Comparison of ENCODE assay signal across 26 cellular contexts in the genomic region with DNA sequence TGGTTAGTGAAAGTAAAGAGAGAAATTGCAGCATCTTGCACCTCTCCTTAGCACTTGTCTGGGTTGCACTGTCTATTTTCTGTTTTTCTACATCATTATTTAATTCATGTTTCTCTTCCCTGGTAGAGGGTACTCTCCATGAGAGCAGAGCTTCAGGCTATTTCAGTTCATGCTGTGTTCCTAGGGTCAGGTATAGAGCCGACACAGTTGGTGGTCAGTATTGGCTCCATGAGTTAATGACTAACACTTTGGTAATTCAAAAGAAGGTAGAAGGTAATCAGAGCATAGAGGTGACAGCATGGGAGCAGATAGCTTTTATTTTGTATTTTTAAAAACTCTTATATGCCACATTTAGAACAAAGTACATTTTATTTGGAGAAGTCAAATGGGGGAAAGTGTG. TPM values are rescaled to one million over a fixed set of nuclear protein-coding genes. Genes with fewer than 3 reads are reported as not detected.
"Had no signal": no experiment of that assay in that cellular context is flagged by ENCODE, and none has a peak within 500 bp of the region (broad histone marks: within the 10 kb centered on the region; RNA-seq: fewer than 3 reads in every experiment).

No MANE protein-coding gene starts in this region.

- H3K4me3 ChIP-seq: esophagus squamous epithelium, heart right ventricle, right atrium auricular region, transverse colon had no signal

- H3K4me1 ChIP-seq: esophagus squamous epithelium, heart right ventricle, right atrium auricular region, transverse colon had no signal

- H3K9me3 ChIP-seq: esophagus squamous epithelium, right atrium auricular region, transverse colon had no signal

- H3K36me3 ChIP-seq: esophagus squamous epithelium, heart right ventricle, right atrium auricular region, transverse colon had no signal

- DNase-seq: activated CD4-positive, alpha-beta T cell treated with anti-CD3 and anti-CD28 coated beads for 36 hours; activated CD4-positive, CD25-positive, alpha-beta regulatory T cell; activated naive CD4-positive, alpha-beta T cell; activated T-cell treated with anti-CD3 and anti-CD28 coated beads for 4 hours; activated T-cell treated with anti-CD3 and anti-CD28 coated beads, Interleukin-2, amount 50 U/mL, for 72 hours; anterior cingulate cortex; esophagus squamous epithelium; foreskin melanocyte; heart right ventricle; left colon; mammary epithelial cell; naive thymus-derived CD8-positive, alpha-beta T cell; nucleus accumbens; stimulated activated naive CD4-positive, alpha-beta T cell treated with Interleukin-2 at 50 U/mL for 16 hours; T-cell; transverse colon had no signal

- H3K27ac ChIP-seq: epithelial cell of prostate, esophagus squamous epithelium, heart right ventricle, right atrium auricular region, transverse colon had no signal

- H3K27ac Mint-ChIP-seq: activated CD4-positive, alpha-beta T cell treated with anti-CD3 and anti-CD28 coated beads for 36 hours; activated T-cell treated with anti-CD3 and anti-CD28 coated beads, Interleukin-2, amount 50 U/mL, for 72 hours; dendritic cell treated with granulocyte-macrophage colony-stimulating factor and Interleukin-4, amounts not matched to agents 40 ng/mL and 50 ng/mL, for 4 days; mesothelial cell of epicardium; naive thymus-derived CD8-positive, alpha-beta T cell; T-cell; T-helper 2 cell treated with Interferon-gamma antibody and Interleukin-4, amounts not matched to agents 5 μg/mL and 100 μg/mL, for 36 hours had no signal

- H3K36me3 Mint-ChIP-seq: activated naive CD4-positive, alpha-beta T cell treated with anti-CD3 and anti-CD28 coated beads, Interleukin-2, amount 50 U/mL, for 72 hours; mesothelial cell of epicardium; naive thymus-derived CD8-positive, alpha-beta T cell; T-cell had no signal

- H3K9me3 Mint-ChIP-seq: dendritic cell treated with granulocyte-macrophage colony-stimulating factor and Interleukin-4, amounts not matched to agents 40 ng/mL and 50 ng/mL, for 4 days; neural crest cell; T-helper 2 cell treated with Interferon-gamma antibody and Interleukin-4, amounts not matched to agents 5 μg/mL and 100 μg/mL, for 36 hours had no signal

- H3K4me1 Mint-ChIP-seq: activated CD4-positive, alpha-beta T cell treated with anti-CD3 and anti-CD28 coated beads for 36 hours; central memory CD8-positive, alpha-beta T cell; mesothelial cell of epicardium; naive thymus-derived CD8-positive, alpha-beta T cell; neural crest cell; T-cell had no signal

- H3K27me3 Mint-ChIP-seq: activated CD4-positive, alpha-beta T cell treated with anti-CD3 and anti-CD28 coated beads for 36 hours; central memory CD8-positive, alpha-beta T cell; dendritic cell treated with granulocyte-macrophage colony-stimulating factor and Interleukin-4, amounts not matched to agents 40 ng/mL and 50 ng/mL, for 4 days; naive thymus-derived CD8-positive, alpha-beta T cell; T-cell had no signal

- H3K4me3 Mint-ChIP-seq: activated CD4-positive, alpha-beta T cell treated with anti-CD3 and anti-CD28 coated beads for 36 hours; activated T-cell treated with anti-CD3 and anti-CD28 coated beads, Interleukin-2, amount 50 U/mL, for 72 hours; central memory CD8-positive, alpha-beta T cell; dendritic cell treated with granulocyte-macrophage colony-stimulating factor and Interleukin-4, amounts not matched to agents 40 ng/mL and 50 ng/mL, for 4 days; mesothelial cell of epicardium; naive thymus-derived CD8-positive, alpha-beta T cell; neural crest cell; T-cell; T-helper 2 cell treated with Interferon-gamma antibody and Interleukin-4, amounts not matched to agents 5 μg/mL and 100 μg/mL, for 36 hours had no signal

- ATAC-seq: activated CD4-positive, alpha-beta T cell treated with anti-CD3 and anti-CD28 coated beads for 36 hours; activated naive CD4-positive, alpha-beta T cell treated with anti-CD3 and anti-CD28 coated beads, Interleukin-2, amount 50 U/mL, for 72 hours; activated T-cell treated with anti-CD3 and anti-CD28 coated beads, Interleukin-2, amount 50 U/mL, for 72 hours; heart right ventricle; left colon; naive thymus-derived CD8-positive, alpha-beta T cell; T-cell had no signal

- H3K27me3 ChIP-seq: esophagus squamous epithelium, heart right ventricle, right atrium auricular region, transverse colon had no signal

RNA-seq across cellular contexts. Expression of gene RIMS1, which starts 42.7 kb away (rescaled TPM):
- total RNA-seq: activated CD4-positive, alpha-beta T cell treated with anti-CD3 and anti-CD28 coated beads for 36 hours; activated naive CD4-positive, alpha-beta T cell treated with anti-CD3 and anti-CD28 coated beads, Interleukin-2, amount 50 U/mL, for 72 hours; activated T-cell treated with anti-CD3 and anti-CD28 coated beads, Interleukin-2, amount 50 U/mL, for 72 hours; naive thymus-derived CD8-positive, alpha-beta T cell; T-cell had no signal
- polyA plus RNA-seq: heart right ventricle; keratinocyte; liver; naive thymus-derived CD8-positive, alpha-beta T cell had no signal
